24 cellular contexts compared by ENCODE assay signal in genomic region chr6:29853245-29853644, GRCh38. TPM values are rescaled to one million over a fixed set of nuclear protein-coding genes. Genes with fewer than 3 reads are reported as not detected.
DNase-seq lines count a peak whose midpoint lies in the region; ATAC-seq and TF ChIP-seq lines count a peak whose summit lies in the region.
"Had no signal": no experiment of that assay in that cellular context is flagged by ENCODE, and none has a peak within 500 bp of the region (broad histone marks: within the 10 kb centered on the region; RNA-seq: fewer than 3 reads in every experiment).

No MANE protein-coding gene starts in this region.

- H3K4ac ChIP-seq in neuronal stem cell (ENCODE audit: low read length) = no peak overlapping the region

- intact Hi-C loops in Panc1 (cut with micrococcal nuclease; ENCODE audit: unreplicated experiment) = no loop called here

- H3K4me1 ChIP-seq in Panc1 (ENCODE audit: control insufficient read depth, insufficient read depth, low read length) (no peaks in the 10 kb centered on the region; the same call in 1 of the 2 replicates), foreskin keratinocyte (peaks cover 3% of the 10 kb centered on the region), neuronal stem cell (ENCODE audit: control insufficient read depth in 2 of 2, insufficient read depth in 1 of 2, low read depth in 1 of 2, low read length in 2 of 2) (no peaks in the 10 kb centered on the region)
- H3K4me1 ChIP-seq: BLaER1 treated with 17β-estradiol and CSF1 and Interleukin-3, amounts not matched to agents 10 nM and 100 nM; Caco-2 had no signal

- H2BK15ac ChIP-seq in neuronal stem cell (ENCODE audit: low read length) = no peak overlapping the region

- CTCF ChIA-PET in Panc1 (lab: Charles Lee) = interaction anchor here (0.7 kb wide), 1 partner anchor 12 kb away, joined by 3 read pairs; no protein-coding TSS in a partner anchor

- H2BK5ac ChIP-seq in neuronal stem cell (ENCODE audit: low read length) = no peak overlapping the region

- POLR2A ChIA-PET in Panc1 (lab: Charles Lee) = no interaction called here

- H3K36me3 ChIP-seq in Panc1 (ENCODE audit: control insufficient read depth, insufficient read depth, low read length) (no peaks in the 10 kb centered on the region), neuronal stem cell (replicated peaks in 1 of 2; ENCODE audit: control insufficient read depth in 2 of 2, insufficient read depth in 2 of 2, low read length in 2 of 2) (no peaks in the 10 kb centered on the region)
- H3K36me3 ChIP-seq: BLaER1 treated with 17β-estradiol and CSF1 and Interleukin-3, amounts not matched to agents 10 nM and 100 nM; Peyer's patch had no signal

- H3K27me3 ChIP-seq in Panc1 (ENCODE audit: control insufficient read depth, insufficient read depth, low read length) = no peaks in the 10 kb centered on the region
- H3K27me3 ChIP-seq in foreskin keratinocyte = peaks cover 70% of the 10 kb centered on the region
- H3K27me3 ChIP-seq in neuronal stem cell (ENCODE audit: control insufficient read depth in 3 of 3, insufficient read depth in 3 of 3, low read depth in 1 of 3, low read length in 3 of 3) = peaks cover 0 to 49% (median 6%) of the 10 kb centered on the region in 3 experiments

- peak overlapping the region; percentile 14 for H3K14ac ChIP-seq in neuronal stem cell (ENCODE audit: low read length)

- no peak overlapping the region for H2AFZ ChIP-seq in neuronal stem cell (ENCODE audit: low read length)
- H2AFZ ChIP-seq: GM23338 had no signal

- TF ChIP-seq CTCF in Panc1 (IDR thresholded peaks at IDR 0.05) (peak; percentile 19), foreskin keratinocyte (conservative IDR thresholded peaks at IDR 0.05) (peak; percentile 8)

- H2AK5ac ChIP-seq in neuronal stem cell (ENCODE audit: low read depth, low read length) = no peak overlapping the region

- H2BK12ac ChIP-seq in neuronal stem cell (ENCODE audit: low read length) = no peak overlapping the region

- in situ Hi-C loops in Panc1 (cut with HindIII; ENCODE audit: low pct_unique_long_range_greater_than_20kb, low sequenced_read_pairs) = no loop called here

- no peak overlapping the region for H3K9ac ChIP-seq in neuronal stem cell (ENCODE audit: low read depth, low read length, poor library complexity)
- H3K9ac ChIP-seq: BLaER1 treated with 17β-estradiol and CSF1 and Interleukin-3, amounts not matched to agents 10 nM and 100 nM had no signal

- H3K23ac ChIP-seq in neuronal stem cell (ENCODE audit: low read depth, low read length, poor library complexity) = no peak overlapping the region

- H3K27ac ChIP-seq in Panc1 (ENCODE audit: low read length) (no peak overlapping the region), foreskin keratinocyte (no peak overlapping the region), neuronal stem cell (replicated peaks; ENCODE audit: low read length) (no peak overlapping the region)
- H3K27ac ChIP-seq: BLaER1 treated with 17β-estradiol and CSF1 and Interleukin-3, amounts not matched to agents 10 nM and 100 nM; Peyer's patch had no signal

- no peak overlapping the region for H2BK120ac ChIP-seq in neuronal stem cell (ENCODE audit: low read depth, low read length)

- peak; percentile 15 for DNase-seq in HCEC 1CT
- no peak for DNase-seq in Panc1 (ENCODE audit: low read depth, low spot score)
- no peak for DNase-seq in foreskin keratinocyte
- no peak for DNase-seq in neuronal stem cell (ENCODE audit: low spot score)
- no peak for DNase-seq in GDM1 (lab: John Stamatoyannopoulos, UW)
- no peak for DNase-seq in NCI-H2171 treated with DMSO at 0.1 percent for 48 hours (lab: John Stamatoyannopoulos, UW)
- DNase-seq: ACHN; Caco-2; CD4-positive, alpha-beta memory T cell; DMS 273 treated with DMSO at 0.1 percent for 48 hours; DMS79 treated with DMSO at 0.1 percent for 48 hours; Kasumi-1; NCI-H1092 treated with DMSO at 0.1 percent for 48 hours; NCI-H1436 treated with DMSO at 0.1 percent for 48 hours; NCI-H1930; NCI-H345; NCI-H524; NCI-H774; NK-92 treated with Interleukin-12 subunit alpha and Interleukin-12 subunit beta, amount 100 ng/mL, for 24 hours; Peyer's patch had no signal

- BruUV-seq in Panc1 (replicated peaks; lab: Mats Ljungman, UMichigan) = no TSS peak

- no peak overlapping the region for H3K4me2 ChIP-seq in neuronal stem cell (ENCODE audit: insufficient read depth, low read length, poor library complexity, severe bottlenecking)
- H3K4me2 ChIP-seq: BLaER1 treated with 17β-estradiol and CSF1 and Interleukin-3, amounts not matched to agents 10 nM and 100 nM; GM23338 had no signal

- no CpG with 5 or more reads among the region's 2 CpGs for WGBS in neuronal stem cell (ENCODE audit: extremely low coverage in 2 of 2, insufficient read length in 2 of 2, insufficient replicate concordance in 1 of 2), 2 donors

- H3K9me3 ChIP-seq in Panc1 (ENCODE audit: control insufficient read depth, insufficient read depth, low read depth, low read length) (no peaks in the 10 kb centered on the region), neuronal stem cell (replicated peaks in 1 of 2; ENCODE audit: control insufficient read depth in 2 of 2, insufficient read depth in 1 of 2, low read depth in 1 of 2, low read length in 2 of 2) (no peaks in the 10 kb centered on the region)
- H3K9me3 ChIP-seq: BLaER1 treated with 17β-estradiol and CSF1 and Interleukin-3, amounts not matched to agents 10 nM and 100 nM; Peyer's patch had no signal

- no peaks in the 10 kb centered on the region for H3K79me1 ChIP-seq in neuronal stem cell (ENCODE audit: low read depth, low read length)

- H3K4me3 ChIP-seq in Panc1 (ENCODE audit: low read depth in 2 of 2, low read length in 2 of 2) = no peak overlapping the region
- no peak overlapping the region for H3K4me3 ChIP-seq in neuronal stem cell (ENCODE audit: low read length in 2 of 2)
- H3K4me3 ChIP-seq: BLaER1 treated with 17β-estradiol and CSF1 and Interleukin-3, amounts not matched to agents 10 nM and 100 nM; GM23338; Peyer's patch had no signal

- H4K91ac ChIP-seq in neuronal stem cell (ENCODE audit: low read depth, low read length, poor library complexity) = no peak overlapping the region

- H4K8ac ChIP-seq in neuronal stem cell (ENCODE audit: low read depth, low read length) = no peak overlapping the region

- H3K18ac ChIP-seq in neuronal stem cell (ENCODE audit: low read length) = peak overlapping the region; percentile 9

- no peak for ATAC-seq in Panc1
- ATAC-seq in foreskin keratinocyte = no peak
- no peak for ATAC-seq in HG03135 (IDR thresholded peaks at IDR 0.05; ENCODE audit: unreplicated experiment)
- ATAC-seq: GM23338 had no signal

RNA-seq across cellular contexts. Expression of gene HLA-G, which starts 25.6 kb away (rescaled TPM):
- total RNA-seq in Panc1 (2021; ENCODE audit: unreplicated experiment) (0.62 TPM), foreskin keratinocyte (1.7 and 2.5 TPM in 2 replicates)
- 13.3 TPM for polyA plus RNA-seq in Panc1 (2012; ENCODE audit: insufficient read length)
- polyA plus RNA-seq in foreskin keratinocyte = 1.9 and 4.2 TPM in 2 replicates
- not detected for polyA plus RNA-seq in neuronal stem cell (2013, experiment 1 of 2)
- not detected for polyA plus RNA-seq in neuronal stem cell (2013, experiment 2 of 2)
- total RNA-seq: Caco-2, MCF 10A had no signal
